17 cellular contexts compared by ENCODE assay signal in the genomic region with DNA sequence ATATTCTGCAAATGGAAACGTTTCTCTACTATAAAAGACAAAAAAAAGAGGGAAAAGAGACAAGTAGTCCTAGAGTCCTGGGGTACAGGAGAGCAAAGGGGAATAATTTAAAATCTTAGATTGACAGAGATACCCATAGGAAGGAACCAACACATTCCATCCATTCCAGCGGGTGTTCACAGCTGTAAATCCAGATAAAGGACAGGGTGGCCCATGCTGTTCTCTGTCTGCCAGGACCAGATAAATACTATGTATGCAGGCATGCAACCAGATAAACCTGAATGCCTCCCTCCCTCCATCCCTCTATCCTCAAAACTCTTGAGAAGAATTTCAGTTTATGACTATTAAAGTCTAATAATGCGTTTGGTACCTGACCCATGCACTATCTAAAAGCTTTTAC.
DNase-seq lines count a peak whose midpoint lies in the region; ATAC-seq, FAIRE-seq and TF ChIP-seq lines count a peak whose summit lies in the region.
"Had no signal": no experiment of that assay in that cellular context is flagged by ENCODE, and none has a peak within 500 bp of the region (broad histone marks: within the 10 kb centered on the region; RNA-seq: fewer than 3 reads in every experiment).

No MANE protein-coding gene starts in this region.

- H3K4me3 ChIP-seq in astrocyte (ENCODE audit: insufficient read depth, low read depth, low read length): no peak overlapping the region
- no peak overlapping the region for H3K4me3 ChIP-seq in smooth muscle cell
- H3K4me3 ChIP-seq in heart right ventricle: no peak overlapping the region
- H3K4me3 ChIP-seq: GM23248, upper lobe of right lung had no signal

- peak overlapping the region; percentile 6 for H3K4me2 ChIP-seq in astrocyte (ENCODE audit: low read length)
- peak overlapping the region; percentile 40 for H3K4me2 ChIP-seq in smooth muscle cell

- H3K27me3 ChIP-seq in astrocyte (ENCODE audit: insufficient read depth, low read length) (no peaks in the 10 kb centered on the region), smooth muscle cell (ENCODE audit: low read depth) (no peaks in the 10 kb centered on the region), heart right ventricle (no peaks in the 10 kb centered on the region)
- H3K27me3 ChIP-seq: upper lobe of right lung had no signal

- H3K27ac Mint-ChIP-seq in astrocyte (ENCODE audit: unreplicated experiment) (peak overlapping the region; percentile 58), CD14-positive monocyte (no peak overlapping the region)
- H3K27ac Mint-ChIP-seq: CD4-positive, alpha-beta memory T cell had no signal

- H2AFZ ChIP-seq in astrocyte (ENCODE audit: low read depth, low read length): no peak overlapping the region
- no peak overlapping the region for H2AFZ ChIP-seq in smooth muscle cell (ENCODE audit: low read depth)
- H2AFZ ChIP-seq: GM23248 had no signal

- H3K79me2 ChIP-seq in astrocyte (ENCODE audit: insufficient read depth, low read length): peaks cover 84% of the 10 kb centered on the region
- H3K79me2 ChIP-seq in smooth muscle cell (ENCODE audit: low read depth): peaks cover 44% of the 10 kb centered on the region

- intact Hi-C loops in heart right ventricle (cut with DNase I): loop anchor here in 2 of 10 donors (5.0 kb wide), 1 partner anchor 133 kb away; the partner anchor contains the start of gene PTPN14 (in 2 of the 2)
- intact Hi-C loops in CD14-positive monocyte (cut with micrococcal nuclease): no loop called here

- H3K4me3 Mint-ChIP-seq in astrocyte (ENCODE audit: unreplicated experiment): no peak overlapping the region
- no peak overlapping the region for H3K4me3 Mint-ChIP-seq in CD14-positive monocyte
- H3K4me3 Mint-ChIP-seq: CD4-positive, alpha-beta memory T cell had no signal

- TF ChIP-seq CTCF in astrocyte (IDR thresholded peaks at IDR 0.05; ENCODE audit: insufficient read depth, low read depth, low read length) (no peak), smooth muscle cell (IDR thresholded peaks at IDR 0.05; ENCODE audit: borderline replicate concordance, insufficient read depth, poor library complexity, severe bottlenecking) (no peak), heart right ventricle (IDR thresholded peaks at IDR 0.05) (no peak), CD14-positive monocyte (IDR thresholded peaks at IDR 0.05) (no peak)

- no peaks in the 10 kb centered on the region for H3K9me3 Mint-ChIP-seq in astrocyte (ENCODE audit: unreplicated experiment)
- peaks cover 0 to 3% (median 0%) of the 10 kb centered on the region in 7 donors for H3K9me3 Mint-ChIP-seq in CD14-positive monocyte

- ATAC-seq in stimulated activated naive CD8-positive, alpha-beta T cell treated with anti-CD3 and anti-CD28 coated beads, Interleukin-15, Interleukin-2, amounts not matched to agents 100 U/mL and 50 U/mL, for 24 hours: no peak
- no peak for ATAC-seq in heart right ventricle
- ATAC-seq in GM21723 (IDR thresholded peaks at IDR 0.05; ENCODE audit: unreplicated experiment): no peak
- ATAC-seq: naive thymus-derived CD4-positive, alpha-beta T cell; upper lobe of right lung had no signal

- H3K27me3 Mint-ChIP-seq in astrocyte (ENCODE audit: low read depth, unreplicated experiment) (no peaks in the 10 kb centered on the region), CD14-positive monocyte (ENCODE audit: low read depth in 3 of 3) (no peaks in the 10 kb centered on the region)

- peak in 39 of 76 experiments; percentile 1 to 72 (median 18) for DNase-seq in HUDEP-2 (lab: John Stamatoyannopoulos, UW; ENCODE audit: unreplicated experiment in 76 of 76)
- no peak for DNase-seq in astrocyte (ENCODE audit: low read depth)
- peak; percentile 20 for DNase-seq in iPS-NIHi11 (ENCODE audit: low spot score)
- no peak for DNase-seq in smooth muscle cell (lab: John Stamatoyannopoulos, UW; ENCODE audit: unreplicated experiment)
- DNase-seq in stimulated activated naive CD8-positive, alpha-beta T cell treated with anti-CD3 and anti-CD28 coated beads, Interleukin-15, Interleukin-2, amounts not matched to agents 100 U/mL and 50 U/mL, for 24 hours: no peak
- no peak for DNase-seq in heart right ventricle
- no peak for DNase-seq in CD14-positive monocyte (ENCODE audit: low spot score)
- DNase-seq: activated CD4-positive, alpha-beta T cell treated with anti-CD3 and anti-CD28 coated beads, Interleukin-2, amount 50 U/mL, for 4 hours; activated naive CD4-positive, alpha-beta T cell treated with anti-CD3 and anti-CD28 coated beads, Interleukin-2, amount 50 U/mL, for 16 hours; CD4-positive, alpha-beta memory T cell; DMS79; GM23248; naive thymus-derived CD4-positive, alpha-beta T cell; NCI-H187 treated with DMSO at 0.1 percent for 48 hours; upper lobe of right lung had no signal

- H3K4me1 Mint-ChIP-seq in astrocyte (ENCODE audit: low read depth, unreplicated experiment) (peaks cover 70% of the 10 kb centered on the region), CD14-positive monocyte (no peaks in the 10 kb centered on the region)

- no peak overlapping the region for H3K27ac ChIP-seq in astrocyte (ENCODE audit: low read depth, low read length)
- no peak overlapping the region for H3K27ac ChIP-seq in smooth muscle cell (ENCODE audit: low read depth)
- H3K27ac ChIP-seq in heart right ventricle: peak overlapping the region in 2 of 10 donors; percentile 28 to 51
- H3K27ac ChIP-seq: GM23248, upper lobe of right lung had no signal

- peaks cover 3% of the 10 kb centered on the region for H3F3A ChIP-seq in smooth muscle cell (ENCODE audit: low read depth)

- no peaks in the 10 kb centered on the region for H3K36me3 ChIP-seq in astrocyte (ENCODE audit: insufficient read depth, low read length)
- no peaks in the 10 kb centered on the region for H3K36me3 ChIP-seq in smooth muscle cell (ENCODE audit: low read depth)
- no peaks in the 10 kb centered on the region for H3K36me3 ChIP-seq in heart right ventricle
- H3K36me3 ChIP-seq: upper lobe of right lung had no signal

- no peaks in the 10 kb centered on the region for H3K9me3 ChIP-seq in astrocyte (ENCODE audit: insufficient read depth, low read depth, low read length)
- no peaks in the 10 kb centered on the region for H3K9me3 ChIP-seq in smooth muscle cell (replicated peaks; ENCODE audit: low read depth)
- H3K9me3 ChIP-seq in heart right ventricle: no peaks in the 10 kb centered on the region
- H3K9me3 ChIP-seq: upper lobe of right lung had no signal

- no peak for FAIRE-seq in astrocyte (lab: Jason Lieb, UNC)
- FAIRE-seq: endometrium had no signal

- 19% methylated on average over 3 of the region's 3 CpGs for WGBS in smooth muscle cell (ENCODE audit: low lambda C conversion rate)
- WGBS in heart right ventricle, 2 donors: 55 to 61% methylated on average over 3 of the region's 3 CpGs

- H3K4me1 ChIP-seq in astrocyte (ENCODE audit: insufficient read depth, low read length): peaks cover 51% of the 10 kb centered on the region
- peaks cover 16% of the 10 kb centered on the region for H3K4me1 ChIP-seq in smooth muscle cell (ENCODE audit: low read depth)
- peaks cover 4 to 70% (median 50%) of the 10 kb centered on the region in 9 donors for H3K4me1 ChIP-seq in heart right ventricle

- no peak overlapping the region for H3K9ac ChIP-seq in astrocyte (ENCODE audit: low read length)
- no peak overlapping the region for H3K9ac ChIP-seq in smooth muscle cell (ENCODE audit: low read depth)
- H3K9ac ChIP-seq: GM23248 had no signal

- H4K20me1 ChIP-seq in astrocyte (ENCODE audit: insufficient read depth, low read length): peaks cover 6% of the 10 kb centered on the region
- peaks cover 30% of the 10 kb centered on the region for H4K20me1 ChIP-seq in smooth muscle cell (ENCODE audit: low read depth)

- peaks cover 6% of the 10 kb centered on the region for H3K36me3 Mint-ChIP-seq in astrocyte (ENCODE audit: low read depth, unreplicated experiment)
- no peaks in the 10 kb centered on the region for H3K36me3 Mint-ChIP-seq in CD14-positive monocyte
- H3K36me3 Mint-ChIP-seq: CD4-positive, alpha-beta memory T cell had no signal

Comparison
In these comparisons a context has a peak if more than half of its experiments do, and no peak if none do; other contexts are left out.
1. DNase-seq: peak in HUDEP-2 (39 of 76) and iPS-NIHi11 (single experiment); none in astrocyte (single experiment), smooth muscle cell (single experiment), stimulated activated naive CD8-positive, alpha-beta T cell treated with anti-CD3 and anti-CD28 coated beads, Interleukin-15, Interleukin-2, amounts not matched to agents 100 U/mL and 50 U/mL, for 24 hours (single experiment), heart right ventricle (0 of 2) and CD14-positive monocyte (single experiment).